In the genomic region with DNA sequence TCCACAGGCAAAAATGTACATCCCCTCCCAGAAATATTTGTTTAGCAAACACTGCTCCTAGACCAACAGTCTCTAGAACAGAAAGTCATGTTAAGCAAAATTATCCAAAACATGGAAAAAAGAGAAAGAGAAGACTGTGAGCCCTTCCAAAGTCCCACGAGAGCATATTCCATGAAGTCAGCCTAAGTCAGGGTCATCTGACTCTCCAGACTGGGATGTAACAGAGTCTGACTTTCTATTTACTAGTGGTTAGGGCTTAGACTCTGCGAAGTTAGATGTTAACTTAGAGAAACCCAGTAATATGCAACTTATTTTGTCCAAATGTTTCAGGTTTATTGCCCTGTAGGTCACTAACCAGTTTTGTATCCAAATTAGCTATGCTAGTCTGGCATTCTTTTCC, we compare ENCODE assay signal across 24 cellular contexts.
A peak's percentile ranks its signal among the peaks of the same experiment; 100 is the strongest.
DNase-seq lines count a peak whose midpoint lies in the region; ATAC-seq, FAIRE-seq and TF ChIP-seq lines count a peak whose summit lies in the region.
"Had no signal": no experiment of that assay in that cellular context is flagged by ENCODE, and none has a peak within 500 bp of the region (broad histone marks: within the 10 kb centered on the region; RNA-seq: fewer than 3 reads in every experiment).

No MANE protein-coding gene starts in this region.

- H3K27me3 Mint-ChIP-seq in WTC11 (ENCODE audit: low read depth), result no peaks in the 10 kb centered on the region

- WGBS in heart right ventricle, 2 donors, result 62 to 73% methylated on average over 2 of the region's 2 CpGs
- WGBS in right cardiac atrium, result 61% methylated on average over 2 of the region's 2 CpGs
- 0% methylated on average over 2 of the region's 2 CpGs for WGBS in HepG2 (ENCODE audit: low lambda C conversion rate)

- H2AFZ ChIP-seq in HepG2 (ENCODE audit: low read length), result no peak overlapping the region
- H2AFZ ChIP-seq: GM23248, PC-9 had no signal

- H3K27ac ChIP-seq in heart right ventricle, result peak overlapping the region in 5 of 10 donors; percentile 40 to 65 (median 43)
- no peak overlapping the region for H3K27ac ChIP-seq in right cardiac atrium (ENCODE audit: low read length)
- H3K27ac ChIP-seq in HepG2 (ENCODE audit: extremely low read length, insufficient read depth, low read length), result no peak overlapping the region
- no peak overlapping the region for H3K27ac ChIP-seq in brain microvascular endothelial cell
- H3K27ac ChIP-seq: C4-2B, GM23248, PC-9 had no signal

- TF ChIP-seq EP300 in HepG2 (IDR thresholded peaks at IDR 0.05; ENCODE audit: low read depth in 2 of 2, low read length in 2 of 2) (no peak), HepG2 (CRISPR knock-in tag; IDR thresholded peaks at IDR 0.05; ENCODE audit: borderline replicate concordance) (no peak)

- peak in 1 of 2 donors; percentile 11 for DNase-seq in heart right ventricle
- DNase-seq in right cardiac atrium, result no peak
- no peak for DNase-seq in WTC11 (ENCODE audit: low spot score)
- peak; percentile 13 for DNase-seq in HepG2 (ENCODE audit: low spot score)
- peak; percentile 49 for DNase-seq in renal cortical epithelial cell (ENCODE audit: low read depth)
- no peak for DNase-seq in brain microvascular endothelial cell
- no peak for DNase-seq in activated CD8-positive, alpha-beta memory T cell treated with anti-CD3 and anti-CD28 coated beads, Interleukin-2, amount 50 U/mL, for 4 hours
- DNase-seq: Caco-2; CD8-positive, alpha-beta T cell; GM23248; H9; KG1; MG63; NCI-H2029; NCI-H446 treated with DMSO at 0.1 percent for 48 hours; NCI-H526; NCI-H82; NK-92 treated with Interleukin-12 subunit alpha and Interleukin-12 subunit beta, amount 100 ng/mL, for 24 hours; PC-9; RPMI8226; SHP77 treated with DMSO at 0.1 percent for 48 hours had no signal

- H3K27me3 ChIP-seq in heart right ventricle, result no peaks in the 10 kb centered on the region
- H3K27me3 ChIP-seq in right cardiac atrium (ENCODE audit: control insufficient read depth, insufficient read depth), result no peaks in the 10 kb centered on the region
- H3K27me3 ChIP-seq in HepG2 (ENCODE audit: control insufficient read depth in 1 of 2, insufficient read depth in 2 of 2, low read length in 2 of 2), result no peaks in the 10 kb centered on the region
- H3K27me3 ChIP-seq in brain microvascular endothelial cell (replicated peaks), result no peaks in the 10 kb centered on the region
- H3K27me3 ChIP-seq: MG63 had no signal

- TF ChIP-seq CTCF in heart right ventricle (IDR thresholded peaks at IDR 0.05) (no peak), WTC11 (IDR thresholded peaks at IDR 0.05) (no peak), HepG2 (CRISPR knock-in tag; IDR thresholded peaks at IDR 0.05) (no peak), brain microvascular endothelial cell (IDR thresholded peaks at IDR 0.05; ENCODE audit: low read depth, low read length, missing control alignments) (no peak)

- intact Hi-C loops in heart right ventricle (cut with DNase I) (no loop called here), right cardiac atrium (cut with DNase I) (loop anchor here in 1 of 4 donors (5.0 kb wide), 1 partner anchor 36 kb away; no protein-coding TSS in a partner anchor), HepG2 (cut with micrococcal nuclease; ENCODE audit: unreplicated experiment) (no loop called here)

- H3K9me3 ChIP-seq in heart right ventricle (no peaks in the 10 kb centered on the region), right cardiac atrium (ENCODE audit: control insufficient read depth, low read length) (no peaks in the 10 kb centered on the region), HepG2 (ENCODE audit: low read length) (no peaks in the 10 kb centered on the region)
- H3K9me3 ChIP-seq: Caco-2, MG63 had no signal

- TF ChIP-seq POLR2A in HepG2 (IDR thresholded peaks at IDR 0.05; ENCODE audit: insufficient read depth in 1 of 2, low read depth in 2 of 2, low read length in 2 of 2), result no peak

- CTCF ChIA-PET in WTC11 (lab: Charles Lee) (interaction anchor here (1.0 kb wide), 1 partner anchor 9 kb away, joined by 3 read pairs; no protein-coding TSS in a partner anchor), HepG2 (lab: Yijun Ruan, JAX; ENCODE audit: low intra/inter-chr PET ratio, low total read pairs) (no interaction called here)

- H3K9me3 Mint-ChIP-seq in WTC11, result no peaks in the 10 kb centered on the region
- H3K9me3 Mint-ChIP-seq: CD8-positive, alpha-beta T cell had no signal

- H3K4me1 ChIP-seq in heart right ventricle (peaks cover 0 to 36% (median 7%) of the 10 kb centered on the region in 9 donors), right cardiac atrium (ENCODE audit: control insufficient read depth, insufficient read depth, low read length) (peaks cover 1% of the 10 kb centered on the region), HepG2 (ENCODE audit: insufficient read depth, low read length) (peaks cover 11% of the 10 kb centered on the region; the same call in 1 of the 2 replicates)
- H3K4me1 ChIP-seq: Caco-2 had no signal

- H3K4me3 Mint-ChIP-seq in WTC11, result no peak overlapping the region
- H3K4me3 Mint-ChIP-seq: CD8-positive, alpha-beta T cell; H9 had no signal

- H3K36me3 ChIP-seq in heart right ventricle, result peaks cover 0 to 7% (median 0%) of the 10 kb centered on the region in 9 donors
- no peaks in the 10 kb centered on the region for H3K36me3 ChIP-seq in HepG2 (replicated peaks in 1 of 2; ENCODE audit: control insufficient read depth in 1 of 2, insufficient read depth in 2 of 2, low read length in 2 of 2)
- no peaks in the 10 kb centered on the region for H3K36me3 ChIP-seq in brain microvascular endothelial cell (replicated peaks)

- POLR2A ChIA-PET in WTC11 (lab: Charles Lee) (no interaction called here), HepG2 (lab: Yijun Ruan, JAX) (no interaction called here)

- BruUV-seq in HepG2 (replicated peaks; lab: Mats Ljungman, UMichigan), result no TSS peak

- in situ Hi-C loops in HepG2 (cut with HindIII; ENCODE audit: extremely low pct_ligation_motif_present, low pct_unique_long_range_greater_than_20kb) (no loop called here), brain microvascular endothelial cell (cut with HindIII; ENCODE audit: low pct_ligation_motif_present, low sequenced_read_pairs) (no loop called here)

- no peak for TF ChIP-seq RAD21 in HepG2 (CRISPR knock-in tag; IDR thresholded peaks at IDR 0.05)

- H3K79me2 ChIP-seq in HepG2 (ENCODE audit: insufficient read depth, low read length), result no peaks in the 10 kb centered on the region

- no peak overlapping the region for H3K4me3 ChIP-seq in heart right ventricle
- no peak overlapping the region for H3K4me3 ChIP-seq in right cardiac atrium (ENCODE audit: low read length)
- H3K4me3 ChIP-seq in HepG2 (replicated peaks in 1 of 3; ENCODE audit: insufficient read depth in 1 of 3, low read depth in 2 of 3, low read length in 3 of 3), result no peak overlapping the region
- H3K4me3 ChIP-seq in brain microvascular endothelial cell (ENCODE audit: low read depth, low read length), result no peak overlapping the region
- H3K4me3 ChIP-seq: GM23248, MG63, PC-9 had no signal

- H3K9ac ChIP-seq in HepG2 (ENCODE audit: insufficient read depth, low read depth, low read length), result no peak overlapping the region
- H3K9ac ChIP-seq: GM23248 had no signal

- H3K4me2 ChIP-seq in HepG2 (ENCODE audit: low read depth, low read length), result no peak overlapping the region
- H3K4me2 ChIP-seq: PC-9 had no signal

- peak in 6 of 8 donors; percentile 50 to 71 (median 63) for ATAC-seq in heart right ventricle
- no peak for ATAC-seq in right cardiac atrium
- ATAC-seq in WTC11, result no peak
- ATAC-seq in HepG2, result peak; percentile 45; the same call in 1 of the 3 replicates
- no peak for ATAC-seq in esophagus mucosa
- ATAC-seq: CD8-positive, alpha-beta T cell had no signal

- H4K20me1 ChIP-seq in HepG2 (ENCODE audit: insufficient read depth, low read length), result no peaks in the 10 kb centered on the region

- peaks cover 55% of the 10 kb centered on the region for H3K4me1 Mint-ChIP-seq in WTC11

- FAIRE-seq in HepG2 (lab: Jason Lieb, UNC), result peak; percentile 40
- FAIRE-seq: G401.6 had no signal

- H3K36me3 Mint-ChIP-seq in WTC11, result peaks cover 13% of the 10 kb centered on the region
- H3K36me3 Mint-ChIP-seq: CD8-positive, alpha-beta T cell had no signal

- H3K27ac Mint-ChIP-seq in WTC11, result peak overlapping the region; percentile 91
- H3K27ac Mint-ChIP-seq: CD8-positive, alpha-beta T cell had no signal

TF ChIP-seq in WTC11, 78 proteins besides CTCF, POLR2A, EP300 and RAD21 (continues in another document):
- TF ChIP-seq, protein P1, sequence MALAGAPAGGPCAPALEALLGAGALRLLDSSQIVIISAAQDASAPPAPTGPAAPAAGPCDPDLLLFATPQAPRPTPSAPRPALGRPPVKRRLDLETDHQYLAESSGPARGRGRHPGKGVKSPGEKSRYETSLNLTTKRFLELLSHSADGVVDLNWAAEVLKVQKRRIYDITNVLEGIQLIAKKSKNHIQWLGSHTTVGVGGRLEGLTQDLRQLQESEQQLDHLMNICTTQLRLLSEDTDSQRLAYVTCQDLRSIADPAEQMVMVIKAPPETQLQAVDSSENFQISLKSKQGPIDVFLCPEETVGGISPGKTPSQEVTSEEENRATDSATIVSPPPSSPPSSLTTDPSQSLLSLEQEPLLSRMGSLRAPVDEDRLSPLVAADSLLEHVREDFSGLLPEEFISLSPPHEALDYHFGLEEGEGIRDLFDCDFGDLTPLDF (CRISPR knock-in tag; IDR thresholded peaks at IDR 0.05), result no peak

TF ChIP-seq in HepG2, 621 proteins besides CTCF, POLR2A, EP300 and RAD21:
- TF ChIP-seq POLR2AphosphoS2 (IDR thresholded peaks at IDR 0.05; ENCODE audit: low read depth, low read length) (no peak), ZFYVE20 (CRISPR knock-in tag; IDR thresholded peaks at IDR 0.05; ENCODE audit: borderline replicate concordance, low read depth) (no peak)
- TF ChIP-seq, protein P2, sequence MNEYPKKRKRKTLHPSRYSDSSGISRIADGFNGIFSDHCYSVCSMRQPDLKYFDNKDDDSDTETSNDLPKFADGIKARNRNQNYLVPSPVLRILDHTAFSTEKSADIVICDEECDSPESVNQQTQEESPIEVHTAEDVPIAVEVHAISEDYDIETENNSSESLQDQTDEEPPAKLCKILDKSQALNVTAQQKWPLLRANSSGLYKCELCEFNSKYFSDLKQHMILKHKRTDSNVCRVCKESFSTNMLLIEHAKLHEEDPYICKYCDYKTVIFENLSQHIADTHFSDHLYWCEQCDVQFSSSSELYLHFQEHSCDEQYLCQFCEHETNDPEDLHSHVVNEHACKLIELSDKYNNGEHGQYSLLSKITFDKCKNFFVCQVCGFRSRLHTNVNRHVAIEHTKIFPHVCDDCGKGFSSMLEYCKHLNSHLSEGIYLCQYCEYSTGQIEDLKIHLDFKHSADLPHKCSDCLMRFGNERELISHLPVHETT (CRISPR knock-in tag; conservative IDR thresholded peaks at IDR 0.05), result no peak

Comparison
In these comparisons a context has a peak if more than half of its experiments do, and no peak if none do; other contexts are left out.
1. ATAC-seq: peak in heart right ventricle (6 of 8) and HepG2 (single experiment); none in right cardiac atrium (0 of 2), WTC11 (single experiment) and esophagus mucosa (single experiment).
2. DNase-seq: peak in HepG2 (single experiment) and renal cortical epithelial cell (single experiment); none in right cardiac atrium (0 of 3), WTC11 (single experiment), brain microvascular endothelial cell (single experiment) and activated CD8-positive, alpha-beta memory T cell treated with anti-CD3 and anti-CD28 coated beads, Interleukin-2, amount 50 U/mL, for 4 hours (single experiment).